In genomic region chr20:63587781-63588591, GRCh38 we compare ENCODE assay signal across 1 cellular context.
TF ChIP-seq lines count a peak whose summit lies in the region.

No MANE protein-coding gene starts in this region.

TF ChIP-seq in HepG2, 621 proteins besides CTCF, POLR2A, EP300 and RAD21 (continued from another document):
- TF ChIP-seq ZFP91 (CRISPR knock-in tag; IDR thresholded peaks at IDR 0.05; ENCODE audit: borderline replicate concordance) (no peak), ATM (IDR thresholded peaks at IDR 0.05; ENCODE audit: borderline replicate concordance) (no peak), ZBTB38 (CRISPR knock-in tag; IDR thresholded peaks at IDR 0.05) (peak; percentile 75; the same call in 1 of the 2 replicates), NPAS2 (CRISPR knock-in tag; IDR thresholded peaks at IDR 0.05; ENCODE audit: borderline replicate concordance) (no peak), FOSL2 (CRISPR knock-in tag; IDR thresholded peaks at IDR 0.05) (0 out of 2 replicates have a peak, but pooled peaks have one; percentile 8)
